ENCODE assay signal across 17 cellular contexts in the genomic region with DNA sequence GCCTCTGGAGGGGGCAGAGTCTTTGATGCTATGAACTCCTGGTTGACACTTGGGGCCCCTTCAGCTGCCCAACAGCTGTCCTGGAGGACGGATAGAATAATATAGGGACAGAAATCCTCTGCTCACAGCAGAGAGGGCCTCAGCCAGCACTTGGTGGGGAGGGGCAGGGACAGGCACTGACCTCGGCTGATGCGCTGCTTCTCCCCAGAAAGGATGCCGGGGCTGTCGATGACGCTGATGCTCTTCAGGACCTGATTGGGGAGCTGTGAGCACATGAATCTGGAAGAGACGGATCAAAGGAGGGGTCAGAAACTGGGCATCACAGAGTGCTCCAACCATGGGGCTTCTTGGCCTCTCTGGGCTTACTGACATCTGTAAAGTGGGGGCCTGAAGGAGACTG. TPM values are rescaled to one million over a fixed set of nuclear protein-coding genes. Genes with fewer than 3 reads are reported as not detected.
A peak's percentile ranks its signal among the peaks of the same experiment; 100 is the strongest.
DNase-seq lines count a peak whose midpoint lies in the region; ATAC-seq and TF ChIP-seq lines count a peak whose summit lies in the region.
"Had no signal": no experiment of that assay in that cellular context is flagged by ENCODE, and none has a peak within 500 bp of the region (broad histone marks: within the 10 kb centered on the region; RNA-seq: fewer than 3 reads in every experiment).

No MANE protein-coding gene starts in this region.

- no peak overlapping the region for H3K9ac ChIP-seq in smooth muscle cell (ENCODE audit: low read depth)

- H3K4me1 Mint-ChIP-seq in WTC11, result peaks cover 6% of the 10 kb centered on the region; the same call in 1 of the 2 replicates
- H3K4me1 Mint-ChIP-seq in glutamatergic neuron (ENCODE audit: low read depth, unreplicated experiment), result peaks cover 6% of the 10 kb centered on the region
- H3K4me1 Mint-ChIP-seq in activated CD8-positive, alpha-beta T cell treated with anti-CD3 and anti-CD28 coated beads, Interleukin-2, amount 10 ng/mL, durations not matched to agents 7 days and 5 days (ENCODE audit: low read depth), result peaks cover 15% of the 10 kb centered on the region

- CTCF ChIA-PET in WTC11 (lab: Charles Lee), result interaction anchor here (0.5 kb wide), 1 partner anchor 10 kb away, joined by 3 read pairs; no protein-coding TSS in a partner anchor
- CTCF ChIA-PET in activated CD8-positive, alpha-beta T cell treated with anti-CD3 and anti-CD28 coated beads, Interleukin-2, amount 10 ng/mL, durations not matched to agents 7 days and 5 days (lab: Charles Lee), result interaction anchor here (1.2 kb wide), 1 partner anchor 10 kb away, joined by 3 read pairs; no protein-coding TSS in a partner anchor

- H3K9me3 ChIP-seq in smooth muscle cell (replicated peaks; ENCODE audit: low read depth), result no peaks in the 10 kb centered on the region
- H3K9me3 ChIP-seq: tibial artery had no signal

- POLR2A ChIA-PET in WTC11 (lab: Charles Lee), result no interaction called here
- POLR2A ChIA-PET in activated CD8-positive, alpha-beta T cell treated with anti-CD3 and anti-CD28 coated beads, Interleukin-2, amount 10 ng/mL, durations not matched to agents 7 days and 5 days (lab: Charles Lee), result interaction anchor here (0.8 kb wide), 1 partner anchor 15 kb away, joined by 3 read pairs; no protein-coding TSS in a partner anchor

- peaks cover 21% of the 10 kb centered on the region for H4K20me1 ChIP-seq in smooth muscle cell (ENCODE audit: low read depth)

- intact Hi-C loops in Right ventricle myocardium superior (cut with DNase I), result no loop called here
- intact Hi-C loops in left ventricle myocardium superior (cut with micrococcal nuclease), result no loop called here

- H3K27ac ChIP-seq in smooth muscle cell (ENCODE audit: low read depth), result peak overlapping the region; percentile 21

- H2AFZ ChIP-seq in smooth muscle cell (ENCODE audit: low read depth), result no peak overlapping the region

- no peak for TF ChIP-seq CTCF in WTC11 (IDR thresholded peaks at IDR 0.05)
- no peak for TF ChIP-seq CTCF in glutamatergic neuron (IDR thresholded peaks at IDR 0.05; ENCODE audit: partially characterized antibody, unreplicated experiment)
- TF ChIP-seq CTCF in smooth muscle cell (IDR thresholded peaks at IDR 0.05; ENCODE audit: borderline replicate concordance, insufficient read depth, poor library complexity, severe bottlenecking), result no peak

- H3K9me3 Mint-ChIP-seq in WTC11, result no peaks in the 10 kb centered on the region
- peaks cover 8% of the 10 kb centered on the region for H3K9me3 Mint-ChIP-seq in glutamatergic neuron (ENCODE audit: unreplicated experiment)
- no peaks in the 10 kb centered on the region for H3K9me3 Mint-ChIP-seq in activated CD8-positive, alpha-beta T cell treated with anti-CD3 and anti-CD28 coated beads, Interleukin-2, amount 10 ng/mL, durations not matched to agents 7 days and 5 days (ENCODE audit: insufficient read depth)
- H3K9me3 Mint-ChIP-seq: naive B cell had no signal

- H3K27me3 ChIP-seq in smooth muscle cell (ENCODE audit: low read depth), result no peaks in the 10 kb centered on the region
- H3K27me3 ChIP-seq: tibial artery had no signal

- H3K27ac Mint-ChIP-seq in WTC11, result peak overlapping the region; percentile 83
- H3K27ac Mint-ChIP-seq in glutamatergic neuron (ENCODE audit: unreplicated experiment), result no peak overlapping the region
- H3K27ac Mint-ChIP-seq in activated CD8-positive, alpha-beta T cell treated with anti-CD3 and anti-CD28 coated beads, Interleukin-2, amount 10 ng/mL, durations not matched to agents 7 days and 5 days, result no peak overlapping the region

- peaks cover 34% of the 10 kb centered on the region for H3K4me1 ChIP-seq in smooth muscle cell (ENCODE audit: low read depth)

- no peak overlapping the region for H3K4me3 ChIP-seq in smooth muscle cell
- H3K4me3 ChIP-seq: tibial artery had no signal

- H3K4me3 Mint-ChIP-seq in WTC11 (no peak overlapping the region), glutamatergic neuron (ENCODE audit: unreplicated experiment) (peak overlapping the region; percentile 20)
- H3K4me3 Mint-ChIP-seq in activated CD8-positive, alpha-beta T cell treated with anti-CD3 and anti-CD28 coated beads, Interleukin-2, amount 10 ng/mL, durations not matched to agents 7 days and 5 days, result no peak overlapping the region
- H3K4me3 Mint-ChIP-seq: naive B cell had no signal

- H3F3A ChIP-seq in smooth muscle cell (ENCODE audit: low read depth), result peaks cover 9% of the 10 kb centered on the region

- no peaks in the 10 kb centered on the region for H3K79me2 ChIP-seq in smooth muscle cell (ENCODE audit: low read depth)

- DNase-seq in Right ventricle myocardium superior, result peak; percentile 30
- no peak for DNase-seq in left ventricle myocardium superior
- DNase-seq in WTC11 (ENCODE audit: low spot score), result no peak
- no peak for DNase-seq in glutamatergic neuron
- DNase-seq in smooth muscle cell (lab: John Stamatoyannopoulos, UW; ENCODE audit: unreplicated experiment), result no peak
- DNase-seq in NCI-H69 (lab: John Stamatoyannopoulos, UW), result no peak
- DNase-seq in activated CD8-positive, alpha-beta T cell treated with anti-CD3 and anti-CD28 coated beads, Interleukin-2, amount 10 ng/mL, durations not matched to agents 7 days and 5 days, result no peak
- DNase-seq: activated T-cell treated with anti-CD3 and anti-CD28 coated beads, Interleukin-2, amount 50 U/mL, for 1 hour; DMS153; erythroblast; left colon; naive B cell; NCI-H1694 treated with DMSO at 0.1 percent for 48 hours; PC-3; retina; tibial artery had no signal

- 85% methylated on average over 7 of the region's 7 CpGs for WGBS in smooth muscle cell (ENCODE audit: low lambda C conversion rate)

- no peak for ATAC-seq in Right ventricle myocardium superior (ENCODE audit: poor library complexity)
- no peak for ATAC-seq in left ventricle myocardium superior
- no peak for ATAC-seq in WTC11
- ATAC-seq in HG02885 (IDR thresholded peaks at IDR 0.05; ENCODE audit: poor library complexity, unreplicated experiment), result no peak
- ATAC-seq in activated CD8-positive, alpha-beta T cell treated with anti-CD3 and anti-CD28 coated beads, Interleukin-2, amount 10 ng/mL, durations not matched to agents 7 days and 5 days, result no peak
- ATAC-seq: left colon, PC-3 had no signal

- H3K36me3 ChIP-seq in smooth muscle cell (ENCODE audit: low read depth), result no peaks in the 10 kb centered on the region

- H3K4me2 ChIP-seq in smooth muscle cell, result no peak overlapping the region

- H3K36me3 Mint-ChIP-seq in WTC11, result peaks cover 19% of the 10 kb centered on the region
- no peaks in the 10 kb centered on the region for H3K36me3 Mint-ChIP-seq in glutamatergic neuron (ENCODE audit: unreplicated experiment)
- H3K36me3 Mint-ChIP-seq in activated CD8-positive, alpha-beta T cell treated with anti-CD3 and anti-CD28 coated beads, Interleukin-2, amount 10 ng/mL, durations not matched to agents 7 days and 5 days (ENCODE audit: low read depth), result peaks cover 4% of the 10 kb centered on the region

- H3K27me3 Mint-ChIP-seq in WTC11 (ENCODE audit: low read depth), result no peaks in the 10 kb centered on the region
- peaks cover 4% of the 10 kb centered on the region for H3K27me3 Mint-ChIP-seq in glutamatergic neuron (ENCODE audit: unreplicated experiment)
- no peaks in the 10 kb centered on the region for H3K27me3 Mint-ChIP-seq in activated CD8-positive, alpha-beta T cell treated with anti-CD3 and anti-CD28 coated beads, Interleukin-2, amount 10 ng/mL, durations not matched to agents 7 days and 5 days (ENCODE audit: low read depth)
- H3K27me3 Mint-ChIP-seq: naive B cell had no signal

TF ChIP-seq in WTC11, 78 proteins besides CTCF, POLR2A, EP300 and RAD21 (continues in another document):
- no peak for TF ChIP-seq PRRX2 (CRISPR knock-in tag; IDR thresholded peaks at IDR 0.05)
- TF ChIP-seq, protein P1, sequence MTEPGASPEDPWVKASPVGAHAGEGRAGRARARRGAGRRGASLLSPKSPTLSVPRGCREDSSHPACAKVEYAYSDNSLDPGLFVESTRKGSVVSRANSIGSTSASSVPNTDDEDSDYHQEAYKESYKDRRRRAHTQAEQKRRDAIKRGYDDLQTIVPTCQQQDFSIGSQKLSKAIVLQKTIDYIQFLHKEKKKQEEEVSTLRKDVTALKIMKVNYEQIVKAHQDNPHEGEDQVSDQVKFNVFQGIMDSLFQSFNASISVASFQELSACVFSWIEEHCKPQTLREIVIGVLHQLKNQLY (CRISPR knock-in tag; IDR thresholded peaks at IDR 0.05), result no peak
- no peak for TF ChIP-seq NR3C1 (CRISPR knock-in tag; conservative IDR thresholded peaks at IDR 0.05; ENCODE audit: low read depth)

RNA-seq across cellular contexts. Expression of gene EHD4, which starts 29.5 kb away (rescaled TPM):
- 47.2 TPM for total RNA-seq in Right ventricle myocardium superior
- 53.5 TPM for total RNA-seq in left ventricle myocardium superior
- total RNA-seq in WTC11 (2021), result 20.8 to 23.9 TPM (median 21.3 TPM) in 3 replicates
- total RNA-seq in glutamatergic neuron (ENCODE audit: unreplicated experiment), result 4.0 TPM
- total RNA-seq in smooth muscle cell, result 11.5 TPM in 2 replicates
- polyA plus RNA-seq in smooth muscle cell, result 15.8 and 19.2 TPM in 2 replicates
- 1 to 10 TPM; 6.9 to 8.0 TPM for total RNA-seq in activated CD8-positive, alpha-beta T cell treated with anti-CD3 and anti-CD28 coated beads, Interleukin-2, amount 10 ng/mL, durations not matched to agents 7 days and 5 days

RNA-seq across cellular contexts. Expression of gene SPTBN5, which starts 49.0 kb away (rescaled TPM):
- 3.4 TPM for total RNA-seq in Right ventricle myocardium superior
- total RNA-seq in left ventricle myocardium superior, result 3.6 TPM
- total RNA-seq in WTC11 (2021), result 1.2 to 2.3 TPM (median 2.0 TPM) in 3 replicates
- total RNA-seq in glutamatergic neuron (ENCODE audit: unreplicated experiment), result 0.32 TPM
- total RNA-seq in smooth muscle cell, result 0.04 and 0.13 TPM in 2 replicates
- polyA plus RNA-seq in smooth muscle cell, result 0.08 and 1.1 TPM in 2 replicates
- total RNA-seq in activated CD8-positive, alpha-beta T cell treated with anti-CD3 and anti-CD28 coated beads, Interleukin-2, amount 10 ng/mL, durations not matched to agents 7 days and 5 days, result under 1 TPM; 0.16 to 0.21 TPM
